In the genomic region with DNA sequence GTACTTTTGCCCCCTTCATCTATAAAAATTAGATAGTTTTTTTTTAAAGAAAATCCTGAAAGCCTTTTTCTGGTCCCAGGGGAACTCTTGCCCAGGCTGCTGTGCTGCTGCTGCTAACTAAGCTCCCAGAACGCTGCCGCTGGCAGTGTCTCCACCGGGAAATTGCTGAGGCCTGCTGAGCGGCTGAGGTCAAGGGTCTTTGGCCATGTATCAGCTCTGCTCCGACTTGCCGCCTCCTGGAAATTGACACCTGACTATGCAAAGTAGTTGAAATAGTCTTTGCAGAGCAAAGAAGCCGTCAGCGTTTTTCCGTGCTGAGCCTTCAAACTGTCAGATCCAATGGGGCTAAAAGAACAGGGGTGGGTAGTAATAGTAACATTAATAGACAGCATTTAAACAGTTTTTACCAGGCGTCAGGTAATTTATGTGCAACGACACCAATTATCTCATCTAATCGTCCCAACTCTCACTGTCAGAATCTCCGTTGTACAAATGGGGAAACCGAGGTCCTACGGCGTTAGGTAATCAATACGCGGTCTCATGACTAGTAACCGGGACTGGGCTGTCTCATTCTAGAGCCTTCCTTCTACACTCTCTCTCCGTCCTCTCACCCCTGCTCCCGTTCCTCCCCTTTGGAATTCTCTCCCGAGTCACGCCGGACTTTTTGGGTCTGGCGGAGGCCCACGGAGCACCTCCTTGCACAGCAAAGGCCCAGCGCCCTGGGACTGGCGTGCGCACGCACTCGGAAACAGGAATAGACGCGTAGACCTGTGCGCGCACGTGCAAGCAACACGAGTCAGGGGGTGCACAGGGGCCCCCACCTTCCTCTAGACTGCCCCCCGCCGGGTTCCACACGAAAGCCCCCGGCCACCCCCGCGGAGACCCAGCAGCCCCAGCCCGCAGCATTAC, we compare ENCODE assay signal across 8 cellular contexts.
A peak's percentile ranks its signal among the peaks of the same experiment; 100 is the strongest.
DNase-seq lines count a peak whose midpoint lies in the region; ATAC-seq and TF ChIP-seq lines count a peak whose summit lies in the region.

No MANE protein-coding gene starts in this region.

- peaks cover 29% of the 10 kb centered on the region for H3K4me1 Mint-ChIP-seq in nephron

- H3K4me1 ChIP-seq in subcutaneous abdominal adipose tissue (ENCODE audit: control insufficient read depth in 5 of 5, insufficient read depth in 5 of 5, low read length in 5 of 5), result peaks cover 4 to 31% (median 18%) of the 10 kb centered on the region in 5 donors

- peaks cover 16% of the 10 kb centered on the region for H3K27me3 Mint-ChIP-seq in nephron (ENCODE audit: low read depth)

- H3K9me3 ChIP-seq in subcutaneous abdominal adipose tissue (ENCODE audit: control insufficient read depth in 5 of 5, low read length in 5 of 5), result no peaks in the 10 kb centered on the region

- no peaks in the 10 kb centered on the region for H3K9me3 Mint-ChIP-seq in nephron

- no peaks in the 10 kb centered on the region for H3K27me3 ChIP-seq in subcutaneous abdominal adipose tissue (ENCODE audit: control insufficient read depth in 5 of 5, insufficient read depth in 4 of 5, low read length in 5 of 5)

- DNase-seq in NCI-H1417 (lab: John Stamatoyannopoulos, UW), result peak; percentile 26 to 82 (median 81)
- DNase-seq in NCI-H1417 treated with DMSO at 0.1 percent for 48 hours (lab: John Stamatoyannopoulos, UW), result no peak
- DNase-seq in NAMALWA (ENCODE audit: low spot score), result peak; percentile 66
- peak; percentile 48 for DNase-seq in activated T-cell treated with anti-CD3 and anti-CD28 coated beads for 48 hours (ENCODE audit: low read depth)
- peak; percentile 38 for DNase-seq in fibroblast of mammary gland (ENCODE audit: low read depth)

- H3K36me3 ChIP-seq in subcutaneous abdominal adipose tissue (ENCODE audit: control insufficient read depth in 5 of 5, insufficient read depth in 5 of 5, low read length in 5 of 5), result peaks cover 0 to 20% (median 8%) of the 10 kb centered on the region in 5 donors

- H3K4me3 ChIP-seq in fibroblast of mammary gland (ENCODE audit: control insufficient read depth, low read depth, low read length), result peak overlapping the region; percentile 66
- H3K4me3 ChIP-seq in subcutaneous abdominal adipose tissue (ENCODE audit: low read depth in 1 of 5, low read length in 5 of 5), result peak overlapping the region; percentile 72 to 90 (median 79)

- H3K27ac ChIP-seq in subcutaneous abdominal adipose tissue (ENCODE audit: low read depth, low read length), result peak overlapping the region; percentile 90

- TF ChIP-seq CTCF in fibroblast of mammary gland (conservative IDR thresholded peaks at IDR 0.05; ENCODE audit: control insufficient read depth, insufficient read depth, low read depth, low read length) (no peak), nephron (IDR thresholded peaks at IDR 0.05; ENCODE audit: unreplicated experiment in 3 of 3) (no peak)

- peak overlapping the region; percentile 75 to 94 (median 80) for H3K9ac ChIP-seq in subcutaneous abdominal adipose tissue (ENCODE audit: low read length in 5 of 5)

- H3K27ac Mint-ChIP-seq in nephron, result peak overlapping the region; percentile 52 to 80 (median 68)

- peak overlapping the region; percentile 94 to 99 (median 95) for H3K4me3 Mint-ChIP-seq in nephron

- ATAC-seq in HG02571 (IDR thresholded peaks at IDR 0.05; ENCODE audit: unreplicated experiment), result peak; percentile 53

- H3K36me3 Mint-ChIP-seq in nephron (ENCODE audit: low read depth), result peaks cover 19% of the 10 kb centered on the region
